In genomic region chr11:115699733-115700132, GRCh38 we compare ENCODE assay signal across 14 cellular contexts.
DNase-seq lines count a peak whose midpoint lies in the region; ATAC-seq and TF ChIP-seq lines count a peak whose summit lies in the region.
"Had no signal": no experiment of that assay in that cellular context is flagged by ENCODE, and none has a peak within 500 bp of the region (broad histone marks: within the 10 kb centered on the region; RNA-seq: fewer than 3 reads in every experiment).

No MANE protein-coding gene starts in this region.

- H3K4me1 Mint-ChIP-seq in progenitor cell of endocrine pancreas (ENCODE audit: low read depth) (peaks cover 25% of the 10 kb centered on the region), T-helper 17 cell (no peaks in the 10 kb centered on the region)
- H3K4me1 Mint-ChIP-seq: activated naive CD4-positive, alpha-beta T cell treated with anti-CD3 and anti-CD28 coated beads, Interleukin-2, amount 50 U/mL, for 24 hours had no signal

- H3K36me3 Mint-ChIP-seq in progenitor cell of endocrine pancreas (ENCODE audit: insufficient read depth) (peaks cover 2% of the 10 kb centered on the region), T-helper 17 cell (ENCODE audit: low read depth) (no peaks in the 10 kb centered on the region)
- H3K36me3 Mint-ChIP-seq: activated naive CD4-positive, alpha-beta T cell treated with anti-CD3 and anti-CD28 coated beads, Interleukin-2, amount 50 U/mL, for 24 hours had no signal

- peak; percentile 47 for DNase-seq in AG08396 (ENCODE audit: low spot score)
- DNase-seq in NCI-H446 (lab: John Stamatoyannopoulos, UW), result peak; percentile 71 to 86
- peak; percentile 41 for DNase-seq in glomerular visceral epithelial cell (ENCODE audit: extremely low spot score)
- DNase-seq in progenitor cell of endocrine pancreas (ENCODE audit: low spot score, unreplicated experiment), result no peak
- no peak for DNase-seq in activated gamma-delta T cell treated with Interleukin-2 at 50 U/mL for 16 hours
- no peak for DNase-seq in T-helper 17 cell
- DNase-seq in islet precursor cell, result no peak
- DNase-seq in T1000 (lab: John Stamatoyannopoulos, UW), result no peak
- DNase-seq: DND-41, foreskin fibroblast, H9, kidney, NCI-H82 had no signal

- H3K27me3 Mint-ChIP-seq in progenitor cell of endocrine pancreas, result peaks cover 10% of the 10 kb centered on the region
- no peaks in the 10 kb centered on the region for H3K27me3 Mint-ChIP-seq in T-helper 17 cell

- H3K9me3 Mint-ChIP-seq in progenitor cell of endocrine pancreas (ENCODE audit: low read depth), result peaks cover 9% of the 10 kb centered on the region

- no peaks in the 10 kb centered on the region for H3K9me3 ChIP-seq in T-helper 17 cell (ENCODE audit: control insufficient read depth, low read length, poor library complexity, severe bottlenecking)

- H3K4me3 Mint-ChIP-seq in progenitor cell of endocrine pancreas (ENCODE audit: low read depth) (no peak overlapping the region), T-helper 17 cell (no peak overlapping the region)
- H3K4me3 Mint-ChIP-seq: activated naive CD4-positive, alpha-beta T cell treated with anti-CD3 and anti-CD28 coated beads, Interleukin-2, amount 50 U/mL, for 24 hours; H9 had no signal

- no peak for TF ChIP-seq CTCF in progenitor cell of endocrine pancreas (IDR thresholded peaks at IDR 0.05; ENCODE audit: unreplicated experiment)

- ATAC-seq in T-helper 17 cell, result no peak

- H3K27ac Mint-ChIP-seq in progenitor cell of endocrine pancreas (peak overlapping the region; percentile 67), T-helper 17 cell (no peak overlapping the region)
- H3K27ac Mint-ChIP-seq: activated naive CD4-positive, alpha-beta T cell treated with anti-CD3 and anti-CD28 coated beads, Interleukin-2, amount 50 U/mL, for 24 hours; H9 had no signal

Comparison
In these comparisons a context has a peak if more than half of its experiments do, and no peak if none do; other contexts are left out.
1. DNase-seq: peak in AG08396 (single experiment), NCI-H446 (2 of 2) and glomerular visceral epithelial cell (single experiment); none in progenitor cell of endocrine pancreas (single experiment), activated gamma-delta T cell treated with Interleukin-2 at 50 U/mL for 16 hours (single experiment), T-helper 17 cell (0 of 3), islet precursor cell (single experiment) and T1000 (single experiment).